9 cellular contexts compared by ENCODE assay signal in genomic region chr2:64260817-64261216, GRCh38.
DNase-seq lines count a peak whose midpoint lies in the region; ATAC-seq and TF ChIP-seq lines count a peak whose summit lies in the region.
"Had no signal": no experiment of that assay in that cellular context is flagged by ENCODE, and none has a peak within 500 bp of the region (broad histone marks: within the 10 kb centered on the region; RNA-seq: fewer than 3 reads in every experiment).

No MANE protein-coding gene starts in this region.

- no peaks in the 10 kb centered on the region for H3K9me3 Mint-ChIP-seq in endothelial cell (ENCODE audit: unreplicated experiment)

- H3K27ac ChIP-seq in Peyer's patch: peak overlapping the region; percentile 22 to 75 (median 59)
- H3K27ac ChIP-seq: SJSA1 had no signal

- peak overlapping the region; percentile 95 for H3K27ac Mint-ChIP-seq in endothelial cell (ENCODE audit: unreplicated experiment)

- peak; percentile 92 for ATAC-seq in GM19023 (IDR thresholded peaks at IDR 0.05; ENCODE audit: unreplicated experiment)
- ATAC-seq in HG02840 (IDR thresholded peaks at IDR 0.05; ENCODE audit: low FRiP score, unreplicated experiment): peak; percentile 83
- peak; percentile 41 for ATAC-seq in omental fat pad (ENCODE audit: low FRiP score)

- peaks cover 5% of the 10 kb centered on the region for H3K27me3 Mint-ChIP-seq in endothelial cell (ENCODE audit: unreplicated experiment)

- H3K4me1 ChIP-seq in Peyer's patch: peaks cover 0 to 21% (median 2%) of the 10 kb centered on the region in 4 donors

- no peaks in the 10 kb centered on the region for H3K9me3 ChIP-seq in Peyer's patch
- H3K9me3 ChIP-seq: SJSA1 had no signal

- H3K36me3 Mint-ChIP-seq in endothelial cell (ENCODE audit: low read depth, unreplicated experiment): peaks cover 3% of the 10 kb centered on the region

- no peaks in the 10 kb centered on the region for H3K36me3 ChIP-seq in Peyer's patch
- H3K36me3 ChIP-seq: SJSA1 had no signal

- H3K4me3 Mint-ChIP-seq in endothelial cell (ENCODE audit: unreplicated experiment): no peak overlapping the region

- DNase-seq in Peyer's patch (peak in 2 of 3 donors; percentile 80 to 91), endothelial cell (ENCODE audit: low spot score) (peak; percentile 50), omental fat pad (ENCODE audit: low spot score) (no peak), dedifferentiated amniotic fluid mesenchymal stem cell (ENCODE audit: extremely low spot score) (no peak), DMS53 treated with DMSO at 0.1 percent for 48 hours (lab: John Stamatoyannopoulos, UW; ENCODE audit: unreplicated experiment) (no peak), NCI-H146 treated with DMSO at 0.1 percent for 48 hours (lab: John Stamatoyannopoulos, UW; ENCODE audit: unreplicated experiment) (no peak)

- no peaks in the 10 kb centered on the region for H3K27me3 ChIP-seq in Peyer's patch
- H3K27me3 ChIP-seq: SJSA1 had no signal

- no peak for TF ChIP-seq POLR2A in Peyer's patch (IDR thresholded peaks at IDR 0.05)

- H3K4me1 Mint-ChIP-seq in endothelial cell (ENCODE audit: unreplicated experiment): peaks cover 73% of the 10 kb centered on the region

- TF ChIP-seq CTCF in Peyer's patch (IDR thresholded peaks at IDR 0.05) (no peak), endothelial cell (IDR thresholded peaks at IDR 0.05; ENCODE audit: unreplicated experiment) (no peak), omental fat pad (IDR thresholded peaks at IDR 0.05) (no peak)

- no peak overlapping the region for H3K4me3 ChIP-seq in Peyer's patch
- H3K4me3 ChIP-seq: SJSA1 had no signal

Comparison
In these comparisons a context has a peak if more than half of its experiments do, and no peak if none do; other contexts are left out.
1. ATAC-seq: peak in every context shown above with its lines; median percentile 92 in GM19023; 83 in HG02840; 41 in omental fat pad.
2. DNase-seq: peak in Peyer's patch (2 of 3) and endothelial cell (single experiment); none in omental fat pad (single experiment), dedifferentiated amniotic fluid mesenchymal stem cell (single experiment), DMS53 treated with DMSO at 0.1 percent for 48 hours (single experiment) and NCI-H146 treated with DMSO at 0.1 percent for 48 hours (single experiment).